In the genomic region with DNA sequence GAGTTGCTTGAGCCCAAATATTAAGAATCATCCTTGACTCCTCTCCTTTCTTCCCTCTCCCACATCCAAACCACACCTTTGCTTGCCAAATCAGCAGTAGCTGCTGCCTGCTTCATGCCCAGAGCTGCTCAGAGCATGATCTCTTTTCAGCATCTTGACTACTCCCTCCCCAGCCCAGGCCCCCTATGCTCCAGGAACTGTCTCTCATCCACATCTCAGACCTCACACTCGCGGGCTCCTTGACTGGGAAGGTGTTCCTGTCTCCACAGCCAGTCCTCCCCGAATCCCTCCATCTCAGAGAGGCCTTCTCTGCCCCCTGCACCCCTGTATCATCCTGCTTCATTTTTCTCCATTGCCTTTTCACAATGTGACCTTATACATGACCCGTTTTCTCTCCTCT, we compare ENCODE assay signal across 15 cellular contexts.
"Had no signal": no experiment of that assay in that cellular context is flagged by ENCODE, and none has a peak within 500 bp of the region (broad histone marks: within the 10 kb centered on the region; RNA-seq: fewer than 3 reads in every experiment).

No MANE protein-coding gene starts in this region.

- H3K4me3 Mint-ChIP-seq: activated CD4-positive, alpha-beta T cell treated with anti-CD3 and anti-CD28 coated beads, Interleukin-2, amount 10 ng/mL, durations not matched to agents 24 days and 14 days; neural progenitor cell had no signal

- DNase-seq: activated CD4-positive, alpha-beta T cell treated with anti-CD3 and anti-CD28 coated beads, Interleukin-2, amount 10 ng/mL, durations not matched to agents 24 days and 14 days; activated effector memory CD4-positive, alpha-beta T cell treated with anti-CD3 and anti-CD28 coated beads, Interleukin-2, amount 50 U/mL, for 16 hours; activated naive CD4-positive, alpha-beta T cell treated with anti-CD3 and anti-CD28 coated beads, Interleukin-2, amount 50 U/mL, for 16 hours; adrenal gland; effector CD8-positive, alpha-beta T cell; left ventricle myocardium inferior; ovary; stimulated activated naive CD4-positive, alpha-beta T cell treated with Interleukin-2 at 50 U/mL for 16 hours; substantia nigra; T-helper 1 cell; T1000; transverse colon had no signal

- ATAC-seq: gastroesophageal sphincter, right lobe of liver had no signal

- H3K27ac Mint-ChIP-seq: activated CD4-positive, alpha-beta T cell treated with anti-CD3 and anti-CD28 coated beads, Interleukin-2, amount 10 ng/mL, durations not matched to agents 24 days and 14 days; neural progenitor cell had no signal
